In the genomic region with DNA sequence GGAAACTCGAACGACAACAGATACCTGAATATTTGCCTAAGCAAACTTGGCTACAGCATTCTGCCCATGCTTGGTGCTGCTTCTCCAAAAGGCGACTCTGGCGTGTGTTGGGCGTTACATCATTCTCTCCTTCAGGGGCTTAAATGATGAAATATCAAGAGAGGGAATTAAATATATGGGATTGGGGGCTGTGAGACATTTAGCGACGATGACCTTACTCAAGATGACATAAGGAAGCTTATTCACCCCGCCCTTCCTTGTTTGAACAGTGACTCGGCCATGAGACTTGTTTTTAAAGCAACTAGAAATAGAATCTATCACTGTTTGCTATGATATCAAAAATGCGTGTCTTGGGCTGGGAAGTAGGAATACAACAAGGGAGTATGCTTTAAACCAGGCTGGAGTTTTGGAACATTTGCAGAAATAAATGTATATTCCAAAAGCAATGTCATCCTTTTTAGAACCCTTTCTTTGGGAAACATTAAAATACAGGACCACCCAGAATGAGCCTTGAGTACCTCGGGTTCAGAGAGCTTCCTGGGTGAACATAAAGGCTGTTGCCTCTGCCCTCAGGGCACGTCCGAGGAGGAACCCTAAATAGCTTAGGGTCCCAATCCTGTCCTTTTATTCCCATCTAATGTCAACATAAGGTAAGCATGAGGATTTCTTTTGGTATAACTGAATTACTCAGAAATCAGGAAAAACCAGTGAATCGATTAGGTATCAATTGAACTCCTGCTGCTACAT, we compare ENCODE assay signal across 1 cellular context.
TF ChIP-seq lines count a peak whose summit lies in the region.

No MANE protein-coding gene starts in this region.

TF ChIP-seq in endothelial cell of umbilical vein, 7 proteins besides CTCF, POLR2A, EP300 and RAD21 (continued from another document):
- peak; percentile 64 for TF ChIP-seq POLR2AphosphoS5 (IDR thresholded peaks at IDR 0.05; ENCODE audit: insufficient read depth, low read depth, low read length)
